ENCODE assay signal across 2 cellular contexts in genomic region chr6:37162740-37163139, GRCh38.
TF ChIP-seq lines count a peak whose summit lies in the region.

No MANE protein-coding gene starts in this region.

TF ChIP-seq in SK-N-SH, 30 proteins besides CTCF, POLR2A, EP300 and RAD21:
- no peak for TF ChIP-seq POLR2AphosphoS5 (IDR thresholded peaks at IDR 0.05; ENCODE audit: low read depth, low read length)
- no peak for TF ChIP-seq MEF2A (IDR thresholded peaks at IDR 0.05; ENCODE audit: borderline replicate concordance, low read depth)
- TF ChIP-seq GATA2 (CRISPR knock-in tag; IDR thresholded peaks at IDR 0.05), result peak; percentile 57
- no peak for TF ChIP-seq SMC3 (IDR thresholded peaks at IDR 0.05; ENCODE audit: low read depth, low read length)

TF ChIP-seq in SK-N-SH treated with all-trans-retinoic acid at 6 μM for 48 hours, 23 proteins besides CTCF, POLR2A, EP300 and RAD21:
- TF ChIP-seq SNAI2 (CRISPR knock-in tag; IDR thresholded peaks at IDR 0.05) (no peak), BACH2 (CRISPR knock-in tag; IDR thresholded peaks at IDR 0.05; ENCODE audit: borderline replicate concordance) (no peak), ZC3H10 (CRISPR knock-in tag; IDR thresholded peaks at IDR 0.05) (no peak), ISL1 (CRISPR knock-in tag; IDR thresholded peaks at IDR 0.05) (no peak), ZNF8 (CRISPR knock-in tag; IDR thresholded peaks at IDR 0.05) (no peak), ARNTL (CRISPR knock-in tag; IDR thresholded peaks at IDR 0.05; ENCODE audit: borderline replicate concordance, low read depth) (no peak), ZFP3 (CRISPR knock-in tag; IDR thresholded peaks at IDR 0.05) (no peak), ZFP30 (CRISPR knock-in tag; IDR thresholded peaks at IDR 0.05) (no peak), PATZ1 (CRISPR knock-in tag; IDR thresholded peaks at IDR 0.05; ENCODE audit: borderline replicate concordance) (no peak), TSHZ2 (CRISPR knock-in tag; IDR thresholded peaks at IDR 0.05) (no peak), RARB (CRISPR knock-in tag; IDR thresholded peaks at IDR 0.05) (no peak), CREB5 (CRISPR knock-in tag; IDR thresholded peaks at IDR 0.05; ENCODE audit: low read depth) (no peak), GLIS3 (CRISPR knock-in tag; IDR thresholded peaks at IDR 0.05) (no peak), POU6F1 (CRISPR knock-in tag; IDR thresholded peaks at IDR 0.05; ENCODE audit: borderline replicate concordance, low read depth) (no peak), TOX (CRISPR knock-in tag; IDR thresholded peaks at IDR 0.05; ENCODE audit: borderline replicate concordance) (no peak)
